Comparison of ENCODE assay signal across 1 cellular context in the genomic region with DNA sequence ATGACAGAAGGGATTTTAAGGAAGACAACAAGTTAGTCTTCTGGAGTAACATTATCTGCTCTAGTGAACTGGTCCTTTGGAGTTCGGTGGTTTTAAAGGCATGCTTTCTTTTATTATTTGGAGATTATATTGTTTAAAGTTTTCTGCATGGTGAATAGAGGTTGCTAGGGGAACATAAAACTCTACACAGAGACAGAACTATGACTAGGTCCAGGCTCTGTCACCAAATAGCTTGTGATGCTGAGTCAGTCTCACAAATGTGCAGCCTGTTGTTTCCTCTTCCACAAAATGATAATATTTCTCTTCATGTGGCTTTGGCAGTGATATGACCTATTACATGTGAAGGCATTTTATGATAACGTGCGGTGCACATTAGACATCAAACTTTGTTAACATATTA.
TF ChIP-seq lines count a peak whose summit lies in the region.

No MANE protein-coding gene starts in this region.

TF ChIP-seq in SK-N-SH treated with all-trans-retinoic acid at 6 μM for 48 hours, 23 proteins besides CTCF, POLR2A, EP300 and RAD21 (continued from another document):
- TF ChIP-seq TSHZ2 (CRISPR knock-in tag; IDR thresholded peaks at IDR 0.05), result no peak
